Comparison of ENCODE assay signal across 6 cellular contexts in the genomic region with DNA sequence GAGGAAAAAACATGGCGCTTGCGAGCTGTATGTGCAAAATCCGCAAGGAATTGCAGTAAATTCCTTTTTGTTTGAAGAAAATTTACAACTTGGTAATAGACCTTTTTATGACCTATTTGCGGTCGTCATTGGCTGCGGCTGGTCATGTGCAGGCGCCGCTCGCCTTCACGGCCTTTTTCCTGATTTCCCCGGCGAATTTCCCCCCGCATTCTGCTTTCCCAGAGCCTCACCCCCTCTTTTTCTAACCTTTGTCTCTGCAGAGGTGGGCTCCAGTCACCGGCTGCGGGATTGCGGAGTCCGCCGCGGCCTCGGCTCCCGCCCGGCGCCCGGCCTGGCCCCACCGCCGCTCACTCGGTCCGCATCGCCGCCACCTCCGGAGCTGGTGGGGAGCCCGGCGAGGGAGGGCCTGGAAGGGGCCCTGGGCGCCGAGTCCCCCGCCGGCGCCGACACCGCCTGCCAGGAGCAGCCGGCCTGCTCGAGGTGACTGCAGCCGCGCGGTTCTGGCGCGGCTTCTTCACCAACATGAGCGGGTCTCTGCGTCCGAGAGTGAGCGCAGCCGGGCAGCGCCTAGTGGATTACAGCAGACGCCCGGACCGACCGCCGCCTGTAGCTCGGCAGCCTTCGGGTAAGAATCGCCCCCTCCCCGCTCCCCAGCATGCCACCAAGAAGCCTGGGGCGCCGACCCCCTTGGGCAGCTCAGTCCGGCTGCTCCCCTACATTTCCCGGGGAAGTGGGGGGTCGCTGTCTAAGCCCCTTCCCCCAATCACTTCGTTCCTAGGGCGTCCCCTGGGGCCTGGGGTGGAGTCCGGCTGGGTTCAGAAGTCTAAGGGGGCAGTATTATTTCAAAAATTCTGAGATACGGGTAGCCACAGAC. TPM values are rescaled to one million over a fixed set of nuclear protein-coding genes. Genes with fewer than 3 reads are reported as not detected.
A peak's percentile ranks its signal among the peaks of the same experiment; 100 is the strongest.
DNase-seq lines count a peak whose midpoint lies in the region; ATAC-seq and TF ChIP-seq lines count a peak whose summit lies in the region.

No MANE protein-coding gene starts in this region.

- peaks cover 44% of the 10 kb centered on the region for H3K4me1 Mint-ChIP-seq in activated T-cell treated with anti-CD3 and anti-CD28 coated beads, Interleukin-2, amount 50 U/mL, for 72 hours (ENCODE audit: low read depth)

- 2% methylated on average over 59 to 70 of the region's 71 CpGs for WGBS in tibial nerve, 2 donors

- no peak for TF ChIP-seq EP300 in tibial nerve (IDR thresholded peaks at IDR 0.05)

- H3K4me3 ChIP-seq in tibial nerve: peak overlapping the region; percentile 49 to 70 (median 62)

- H3K27me3 Mint-ChIP-seq in activated T-cell treated with anti-CD3 and anti-CD28 coated beads, Interleukin-2, amount 50 U/mL, for 72 hours (ENCODE audit: low read depth): peaks cover 84% of the 10 kb centered on the region

- H3K36me3 ChIP-seq in tibial nerve: no peaks in the 10 kb centered on the region

- no peak for TF ChIP-seq CTCF in foreskin keratinocyte (conservative IDR thresholded peaks at IDR 0.05)
- TF ChIP-seq CTCF in tibial nerve (IDR thresholded peaks at IDR 0.05): no peak

- H3K9me3 Mint-ChIP-seq in activated T-cell treated with anti-CD3 and anti-CD28 coated beads, Interleukin-2, amount 50 U/mL, for 72 hours: no peaks in the 10 kb centered on the region
- H3K9me3 Mint-ChIP-seq in activated naive CD4-positive, alpha-beta T cell treated with anti-CD3 and anti-CD28 coated beads, Interleukin-2, amount 50 U/mL, for 72 hours: peaks cover 0 to 3% of the 10 kb centered on the region in 2 donors

- H3K27me3 ChIP-seq in foreskin keratinocyte (no peaks in the 10 kb centered on the region), tibial nerve (peaks cover 0 to 75% of the 10 kb centered on the region in 2 donors)

- peak overlapping the region; percentile 45 to 46 for H3K4me3 Mint-ChIP-seq in activated T-cell treated with anti-CD3 and anti-CD28 coated beads, Interleukin-2, amount 50 U/mL, for 72 hours

- no peak overlapping the region for H3K27ac Mint-ChIP-seq in activated T-cell treated with anti-CD3 and anti-CD28 coated beads, Interleukin-2, amount 50 U/mL, for 72 hours
- H3K27ac Mint-ChIP-seq in activated naive CD4-positive, alpha-beta T cell treated with anti-CD3 and anti-CD28 coated beads, Interleukin-2, amount 50 U/mL, for 72 hours: no peak overlapping the region

- H3K36me3 Mint-ChIP-seq in activated T-cell treated with anti-CD3 and anti-CD28 coated beads, Interleukin-2, amount 50 U/mL, for 72 hours (ENCODE audit: insufficient read depth in 2 of 2): peaks cover 10 to 15% of the 10 kb centered on the region in 2 donors
- peaks cover 24 to 55% of the 10 kb centered on the region in 2 donors for H3K36me3 Mint-ChIP-seq in activated naive CD4-positive, alpha-beta T cell treated with anti-CD3 and anti-CD28 coated beads, Interleukin-2, amount 50 U/mL, for 72 hours

- no peaks in the 10 kb centered on the region for H3K9me3 ChIP-seq in tibial nerve

- H3K4me1 ChIP-seq in foreskin keratinocyte: peaks cover 10% of the 10 kb centered on the region
- peaks cover 0 to 47% (median 2%) of the 10 kb centered on the region in 4 donors for H3K4me1 ChIP-seq in tibial nerve

- H3K27ac ChIP-seq in foreskin keratinocyte: peak overlapping the region; percentile 41
- peak overlapping the region; percentile 77 to 90 (median 88) for H3K27ac ChIP-seq in tibial nerve

- no peak for ATAC-seq in activated T-cell treated with anti-CD3 and anti-CD28 coated beads, Interleukin-2, amount 50 U/mL, for 72 hours (replicated peaks in 1 of 2)
- ATAC-seq in foreskin keratinocyte: peak; percentile 61
- ATAC-seq in activated naive CD4-positive, alpha-beta T cell treated with anti-CD3 and anti-CD28 coated beads, Interleukin-2, amount 50 U/mL, for 72 hours: no peak
- no peak for ATAC-seq in HG03280 (IDR thresholded peaks at IDR 0.05; ENCODE audit: unreplicated experiment)

- DNase-seq in activated T-cell treated with anti-CD3 and anti-CD28 coated beads, Interleukin-2, amount 50 U/mL, for 72 hours: no peak
- DNase-seq in activated T-cell treated with anti-CD3 and anti-CD28 coated beads, Interleukin-2, amount 50 U/mL, for 1 hour: no peak
- DNase-seq in foreskin keratinocyte: no peak
- DNase-seq in tibial nerve (ENCODE audit: low spot score in 2 of 2): no peak
- no peak for DNase-seq in activated naive CD4-positive, alpha-beta T cell treated with anti-CD3 and anti-CD28 coated beads, Interleukin-2, amount 50 U/mL, for 72 hours (ENCODE audit: low spot score in 2 of 2)

- peak in 1 of 2 donors; percentile 4 for TF ChIP-seq POLR2A in tibial nerve (IDR thresholded peaks at IDR 0.05)

RNA-seq across cellular contexts. Expression of gene HOXD8, which starts 7.1 kb away (rescaled TPM):
- not detected for total RNA-seq in activated T-cell treated with anti-CD3 and anti-CD28 coated beads, Interleukin-2, amount 50 U/mL, for 72 hours
- total RNA-seq in foreskin keratinocyte (6.5 and 10.8 TPM in 2 replicates), tibial nerve (10 to 100 TPM; 12.6 to 19.5 (median 16.7) TPM)
- 7.0 and 9.7 TPM in 2 replicates for polyA plus RNA-seq in foreskin keratinocyte
- total RNA-seq in activated naive CD4-positive, alpha-beta T cell treated with anti-CD3 and anti-CD28 coated beads, Interleukin-2, amount 50 U/mL, for 72 hours: not detected

RNA-seq across cellular contexts. Expression of gene HOXD9, which starts 14.1 kb away (rescaled TPM):
- not detected for total RNA-seq in activated T-cell treated with anti-CD3 and anti-CD28 coated beads, Interleukin-2, amount 50 U/mL, for 72 hours
- 0.14 and 0.37 TPM in 2 replicates for total RNA-seq in foreskin keratinocyte
- 0.21 and 0.47 TPM in 2 replicates for polyA plus RNA-seq in foreskin keratinocyte
- 1 to 10 TPM; 1.9 to 9.4 (median 5.9) TPM for total RNA-seq in tibial nerve
- not detected for total RNA-seq in activated naive CD4-positive, alpha-beta T cell treated with anti-CD3 and anti-CD28 coated beads, Interleukin-2, amount 50 U/mL, for 72 hours

RNA-seq across cellular contexts. Expression of gene HOXD4, which starts 14.7 kb away (rescaled TPM):
- not detected for total RNA-seq in activated T-cell treated with anti-CD3 and anti-CD28 coated beads, Interleukin-2, amount 50 U/mL, for 72 hours
- 0.32 and 0.82 TPM in 2 replicates for total RNA-seq in foreskin keratinocyte
- 0.39 and 0.83 TPM in 2 replicates for polyA plus RNA-seq in foreskin keratinocyte
- total RNA-seq in tibial nerve: 10 to 100 TPM in 3 of 4 donors, 1 to 10 TPM in 1; 3.8 to 17.1 (median 16.6) TPM
- total RNA-seq in activated naive CD4-positive, alpha-beta T cell treated with anti-CD3 and anti-CD28 coated beads, Interleukin-2, amount 50 U/mL, for 72 hours: not detected

RNA-seq across cellular contexts. Expression of gene HOXD10, which starts 20.0 kb away (rescaled TPM):
- total RNA-seq in activated T-cell treated with anti-CD3 and anti-CD28 coated beads, Interleukin-2, amount 50 U/mL, for 72 hours: not detected
- total RNA-seq in foreskin keratinocyte: not detected in 2 replicates
- polyA plus RNA-seq in foreskin keratinocyte: not detected in 2 replicates
- 1 to 10 TPM in 2 of 4 donors, under 1 TPM in 2; 0.39 to 2.1 (median 1.1) TPM for total RNA-seq in tibial nerve
- total RNA-seq in activated naive CD4-positive, alpha-beta T cell treated with anti-CD3 and anti-CD28 coated beads, Interleukin-2, amount 50 U/mL, for 72 hours: not detected

RNA-seq across cellular contexts. Expression of gene HOXD3, which starts 20.5 kb away (rescaled TPM):
- not detected for total RNA-seq in activated T-cell treated with anti-CD3 and anti-CD28 coated beads, Interleukin-2, amount 50 U/mL, for 72 hours
- 0.32 and 1.2 TPM in 2 replicates for total RNA-seq in foreskin keratinocyte
- polyA plus RNA-seq in foreskin keratinocyte: 0.23 and 0.45 TPM in 2 replicates
- total RNA-seq in tibial nerve: 10 to 100 TPM; 10.5 to 11.7 (median 11.0) TPM
- not detected for total RNA-seq in activated naive CD4-positive, alpha-beta T cell treated with anti-CD3 and anti-CD28 coated beads, Interleukin-2, amount 50 U/mL, for 72 hours
